Comparison of ENCODE assay signal across 25 cellular contexts in the genomic region with DNA sequence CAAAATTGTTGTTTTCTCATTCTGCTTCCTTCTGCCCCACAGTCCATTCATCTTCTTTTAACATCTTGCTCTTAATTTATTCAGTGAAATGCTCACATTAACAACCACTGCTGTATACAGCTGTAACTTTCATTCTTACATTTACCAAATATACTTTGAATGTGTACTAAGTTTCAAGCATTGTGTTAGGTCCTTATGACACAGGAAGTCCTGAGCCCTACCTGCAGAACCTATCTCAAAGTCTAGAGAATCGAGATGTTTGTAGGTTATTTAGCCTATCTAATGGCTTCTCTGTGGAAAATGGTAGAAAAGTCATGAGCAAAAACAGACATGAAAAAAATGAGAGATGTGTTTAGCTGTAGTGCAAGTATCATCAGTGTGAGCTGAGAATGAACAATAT.
"Had no signal": no experiment of that assay in that cellular context is flagged by ENCODE, and none has a peak within 500 bp of the region (broad histone marks: within the 10 kb centered on the region; RNA-seq: fewer than 3 reads in every experiment).

No MANE protein-coding gene starts in this region.

- H3K27ac ChIP-seq: left ventricle myocardium inferior, pancreas, prostate gland, sigmoid colon, stomach, testis, thyroid gland, transverse colon, upper lobe of left lung, vagina had no signal

- H3K4me3 ChIP-seq: left ventricle myocardium inferior, lung, pancreas, prostate gland, sigmoid colon, stomach, testis, thyroid gland, transverse colon, upper lobe of left lung, vagina had no signal

- DNase-seq: islet precursor cell; left ventricle myocardium inferior; mesendoderm; naive B cell; nucleus accumbens; pancreas; posterior cingulate gyrus; retina; right cardiac atrium; sigmoid colon; small intestine; stimulated activated CD4-positive, alpha-beta T cell treated with anti-CD3 and anti-CD28 coated beads, Interleukin-1b, Interleukin-23, amount 100 ng/mL, for 48 hours; stimulated activated CD4-positive, alpha-beta T cell treated with anti-CD3 and anti-CD28 coated beads, Interleukin-2, amount 100 ng/mL, for 48 hours; stimulated activated CD4-positive, alpha-beta T cell treated with anti-CD3 and anti-CD28 coated beads, Interleukin-4, amount 100 ng/mL, for 4 hours; stimulated activated naive B cell treated with anti-CD40 and anti-IgM and Interleukin-4, amounts not matched to agents 10 μg/mL and 1 μg/mL and 100 μg/mL, for 72 hours; stimulated activated naive CD8-positive, alpha-beta T cell treated with anti-CD3 and anti-CD28 coated beads, Interleukin-15, Interleukin-2, amounts not matched to agents 100 U/mL and 50 U/mL, for 24 hours; stomach; testis; thyroid gland; transverse colon; upper lobe of left lung had no signal

- H3K36me3 ChIP-seq: left ventricle myocardium inferior, pancreas, prostate gland, sigmoid colon, stomach, thyroid gland, transverse colon, upper lobe of left lung, vagina had no signal

- ATAC-seq: natural killer cell treated with Interleukin-12 subunit alpha and Interleukin-12 subunit beta and Interleukin-15 and Interleukin-18, amount 100 ng/mL, for 72 hours; pancreas; right cardiac atrium; stimulated activated naive B cell treated with anti-CD40 and anti-IgM and Interleukin-4, amounts not matched to agents 10 μg/mL and 1 μg/mL and 100 μg/mL, for 72 hours; stimulated activated naive CD8-positive, alpha-beta T cell treated with anti-CD3 and anti-CD28 coated beads, Interleukin-15, Interleukin-2, amounts not matched to agents 100 U/mL and 50 U/mL, for 24 hours had no signal

- H3K27me3 ChIP-seq: pancreas, sigmoid colon, stomach, testis, thyroid gland, transverse colon, upper lobe of left lung, vagina had no signal

- H3K4me1 ChIP-seq: left ventricle myocardium inferior, pancreas, prostate gland, sigmoid colon, stomach, testis, thyroid gland, transverse colon, upper lobe of left lung, vagina had no signal

- H3K9me3 ChIP-seq: left ventricle myocardium inferior, pancreas, prostate gland, sigmoid colon, stomach, testis, thyroid gland, transverse colon, upper lobe of left lung, vagina had no signal
